1 cellular context compared by ENCODE assay signal in genomic region chr15:67019886-67020520, GRCh38.
TF ChIP-seq lines count a peak whose summit lies in the region.

No MANE protein-coding gene starts in this region.

TF ChIP-seq in H1, 55 proteins besides CTCF, POLR2A, EP300 and RAD21:
- no peak for TF ChIP-seq BCL11A (IDR thresholded peaks at IDR 0.05; ENCODE audit: low read depth in 2 of 2, low read length in 2 of 2)
- TF ChIP-seq KDM4A (IDR thresholded peaks at IDR 0.05; ENCODE audit: low read depth, low read length, severe bottlenecking) = no peak
- TF ChIP-seq RNF2 (IDR thresholded peaks at IDR 0.05; ENCODE audit: borderline replicate concordance, low read depth, low read length, missing control alignments, poor library complexity, severe bottlenecking) = no peak
- TF ChIP-seq CBX5 (IDR thresholded peaks at IDR 0.05; ENCODE audit: low read depth, low read length) = no peak
- no peak for TF ChIP-seq JUN (IDR thresholded peaks at IDR 0.05; ENCODE audit: low read depth, low read length)
- TF ChIP-seq POLR2AphosphoS5 (IDR thresholded peaks at IDR 0.05; ENCODE audit: low read depth, low read length) = no peak
- TF ChIP-seq ASH2L (IDR thresholded peaks at IDR 0.05; ENCODE audit: low read length) = no peak
- no peak for TF ChIP-seq E2F6 (IDR thresholded peaks at IDR 0.05)
- no peak for TF ChIP-seq CREB1 (IDR thresholded peaks at IDR 0.05)
- no peak for TF ChIP-seq SP1 (IDR thresholded peaks at IDR 0.05; ENCODE audit: low read depth, low read length)
- TF ChIP-seq TCF12 (IDR thresholded peaks at IDR 0.05; ENCODE audit: low read depth, low read length) = no peak
- TF ChIP-seq CHD7 (IDR thresholded peaks at IDR 0.05; ENCODE audit: insufficient replicate concordance, low read length) = no peak
- TF ChIP-seq PHF8 (conservative IDR thresholded peaks at IDR 0.05; ENCODE audit: low read depth, low read length) = no peak
- no peak for TF ChIP-seq MAFK (IDR thresholded peaks at IDR 0.05; ENCODE audit: low read depth, low read length)
- TF ChIP-seq SIX5 (IDR thresholded peaks at IDR 0.05; ENCODE audit: low read depth, low read length) = no peak
